In the genomic region with DNA sequence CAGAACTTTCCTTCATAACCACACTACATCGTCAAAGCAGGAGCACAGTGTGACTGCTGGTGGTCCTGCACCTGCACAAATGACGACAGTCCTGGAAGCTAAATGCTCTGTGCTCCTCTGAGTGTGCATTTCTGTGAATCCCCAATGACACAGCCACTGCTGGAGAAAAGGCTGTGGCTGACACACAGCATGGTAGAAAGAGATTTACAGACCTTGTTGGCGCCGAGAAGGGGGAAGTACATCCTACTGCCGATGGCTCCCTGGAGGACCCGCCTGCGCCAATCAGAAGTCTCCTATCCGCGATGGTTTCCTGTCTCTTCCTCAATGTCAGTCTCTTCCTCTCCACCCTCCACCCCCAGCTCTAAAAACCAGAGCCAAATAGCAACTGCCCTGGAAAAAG, we compare ENCODE assay signal across 14 cellular contexts.
DNase-seq lines count a peak whose midpoint lies in the region; TF ChIP-seq lines count a peak whose summit lies in the region.
"Had no signal": no experiment of that assay in that cellular context is flagged by ENCODE, and none has a peak within 500 bp of the region (broad histone marks: within the 10 kb centered on the region; RNA-seq: fewer than 3 reads in every experiment).

No MANE protein-coding gene starts in this region.

- peak overlapping the region; percentile 66 for H3K4me3 ChIP-seq in OCI-LY3 (ENCODE audit: low read length)
- no peak overlapping the region for H3K4me3 ChIP-seq in adrenal gland
- H3K4me3 ChIP-seq: K562, smooth muscle cell, stomach had no signal

- H3K79me2 ChIP-seq in OCI-LY3 (ENCODE audit: low read length) = no peaks in the 10 kb centered on the region

- H3K36me3 ChIP-seq in OCI-LY3 (replicated peaks; ENCODE audit: low read depth, low read length) (no peaks in the 10 kb centered on the region), adrenal gland (replicated peaks in 1 of 2) (no peaks in the 10 kb centered on the region)
- H3K36me3 ChIP-seq: stomach had no signal

- H3K4me1 ChIP-seq in OCI-LY3 (ENCODE audit: low read length) (peaks cover 9% of the 10 kb centered on the region), adrenal gland (replicated peaks in 1 of 2) (peaks cover 0 to 9% of the 10 kb centered on the region in 2 donors)

- H2AFZ ChIP-seq in OCI-LY3 (ENCODE audit: low read depth, low read length) = peak overlapping the region; percentile 98

- no peaks in the 10 kb centered on the region for H4K20me1 ChIP-seq in OCI-LY3 (ENCODE audit: insufficient read depth, low read length)

- DNase-seq in SIG-M5 treated with dmso at 0.1 percent for 504 hours (lab: John Stamatoyannopoulos, UW; ENCODE audit: unreplicated experiment) = peak; percentile 39
- DNase-seq in SIG-M5 (lab: John Stamatoyannopoulos, UW) = no peak
- peak in 5 of 7 donors; percentile 23 to 63 (median 39) for DNase-seq in adrenal gland
- peak; percentile 15 for DNase-seq in stimulated activated CD4-positive, alpha-beta T cell treated with anti-CD3 and anti-CD28 coated beads, Interleukin-4, amount 100 ng/mL, for 24 hours
- no peak for DNase-seq in NCI-H2196 treated with DMSO at 0.1 percent for 48 hours (lab: John Stamatoyannopoulos, UW; ENCODE audit: unreplicated experiment)
- no peak for DNase-seq in cerebellar nuclear complex (lab: John Stamatoyannopoulos, UW)
- DNase-seq in DMS 273 treated with DMSO at 0.1 percent for 48 hours (lab: John Stamatoyannopoulos, UW) = no peak
- DNase-seq: hippocampal formation, NCI-H510A, stomach had no signal

- H3K4me2 ChIP-seq in OCI-LY3 (ENCODE audit: low read length) = peak overlapping the region; percentile 82
- H3K4me2 ChIP-seq: smooth muscle cell had no signal

- H3K27ac ChIP-seq in OCI-LY3 (ENCODE audit: low read length) (no peak overlapping the region), adrenal gland (no peak overlapping the region)
- H3K27ac ChIP-seq: 22Rv1, stomach had no signal

- H3K27me3 ChIP-seq in OCI-LY3 (ENCODE audit: low read depth, low read length) = no peaks in the 10 kb centered on the region
- H3K27me3 ChIP-seq in adrenal gland = no peaks in the 10 kb centered on the region
- H3K27me3 ChIP-seq: stomach had no signal

- 47 to 84% (median 62%) methylated on average over 9 of the region's 9 CpGs for WGBS in adrenal gland, 4 donors

- TF ChIP-seq CTCF in OCI-LY3 (IDR thresholded peaks at IDR 0.05; ENCODE audit: low read depth, low read length) (no peak), adrenal gland (IDR thresholded peaks at IDR 0.05) (no peak)

- H3K9ac ChIP-seq in OCI-LY3 (ENCODE audit: low read length) = no peak overlapping the region

- no peaks in the 10 kb centered on the region for H3K9me3 ChIP-seq in OCI-LY3 (ENCODE audit: insufficient read depth, low read length)
- no peaks in the 10 kb centered on the region for H3K9me3 ChIP-seq in adrenal gland (replicated peaks in 1 of 3)
- H3K9me3 ChIP-seq: stomach had no signal

- TF ChIP-seq POLR2A in adrenal gland (IDR thresholded peaks at IDR 0.05) = no peak

- intact Hi-C loops in adrenal gland (cut with DNase I) = no loop called here

Comparison
In these comparisons a context has a peak if more than half of its experiments do, and no peak if none do; other contexts are left out.
1. DNase-seq: peak in SIG-M5 treated with dmso at 0.1 percent for 504 hours (single experiment), adrenal gland (5 of 7) and stimulated activated CD4-positive, alpha-beta T cell treated with anti-CD3 and anti-CD28 coated beads, Interleukin-4, amount 100 ng/mL, for 24 hours (single experiment); none in SIG-M5 (single experiment), NCI-H2196 treated with DMSO at 0.1 percent for 48 hours (single experiment), cerebellar nuclear complex (0 of 2) and DMS 273 treated with DMSO at 0.1 percent for 48 hours (single experiment).